8 cellular contexts compared by ENCODE assay signal in genomic region chr15:64153480-64154367, GRCh38. TPM values are rescaled to one million over a fixed set of nuclear protein-coding genes. Genes with fewer than 3 reads are reported as not detected.
DNase-seq lines count a peak whose midpoint lies in the region; ATAC-seq and TF ChIP-seq lines count a peak whose summit lies in the region.

No MANE protein-coding gene starts in this region.

- 18 to 21% (median 19%) methylated on average over 12 of the region's 12 CpGs for WGBS in heart left ventricle, 4 donors

- peak; percentile 97 for DNase-seq in GM12865 (ENCODE audit: low read depth)
- DNase-seq in NCI-H1105 (lab: John Stamatoyannopoulos, UW): peak; percentile 95
- DNase-seq in SKM-1 (lab: John Stamatoyannopoulos, UW; ENCODE audit: unreplicated experiment): peak; percentile 77
- peak; percentile 88 to 95 (median 91) for DNase-seq in heart left ventricle
- DNase-seq in posterior vena cava (ENCODE audit: low spot score): peak; percentile 97
- DNase-seq in ureter (ENCODE audit: low spot score): peak; percentile 92

- peaks cover 2% of the 10 kb centered on the region for H3K27me3 Mint-ChIP-seq in activated naive CD8-positive, alpha-beta T cell

- peak overlapping the region in 11 of 12 donors; percentile 50 to 88 (median 80) for H3K27ac ChIP-seq in heart left ventricle

- H3K4me1 ChIP-seq in heart left ventricle: peaks cover 10 to 64% (median 42%) of the 10 kb centered on the region in 12 donors

- H3K36me3 Mint-ChIP-seq in activated naive CD8-positive, alpha-beta T cell: peaks cover 3% of the 10 kb centered on the region

- intact Hi-C loops in heart left ventricle (cut with DNase I): loop anchor here in 7 of 10 donors (5.0 kb wide), 3 partner anchors 46 to 61 kb away; partner anchors contain the start of genes SNX1 (in 6 of the 7) and CIAO2A (in 1 of the 7)
- intact Hi-C loops in posterior vena cava (cut with DNase I): no loop called here

- peaks cover 30% of the 10 kb centered on the region for H3K4me1 Mint-ChIP-seq in activated naive CD8-positive, alpha-beta T cell (ENCODE audit: low read depth)

- ATAC-seq in HG02642 (IDR thresholded peaks at IDR 0.05; ENCODE audit: poor library complexity, unreplicated experiment) (peak; percentile 54), heart left ventricle (peak; percentile 72 to 91 (median 77))

- peaks cover 0 to 24% (median 0%) of the 10 kb centered on the region in 9 donors for H3K27me3 ChIP-seq in heart left ventricle

- H3K9me3 Mint-ChIP-seq in activated naive CD8-positive, alpha-beta T cell (ENCODE audit: low read depth): no peaks in the 10 kb centered on the region

- no peak for TF ChIP-seq POLR2A in heart left ventricle (IDR thresholded peaks at IDR 0.05)

- TF ChIP-seq CTCF in GM12865 (IDR thresholded peaks at IDR 0.05; ENCODE audit: insufficient read depth, low read depth, low read length, missing control alignments) (peak; percentile 100), heart left ventricle (IDR thresholded peaks at IDR 0.05) (peak; percentile 94 to 99 (median 98))

- H3K27ac Mint-ChIP-seq in activated naive CD8-positive, alpha-beta T cell: peak overlapping the region; percentile 46

- peak overlapping the region; percentile 80 for H3K4me3 Mint-ChIP-seq in activated naive CD8-positive, alpha-beta T cell

- no peaks in the 10 kb centered on the region for H3K9me3 ChIP-seq in heart left ventricle

- H3K4me3 ChIP-seq in GM12865 (ENCODE audit: low read depth, low read length) (peak overlapping the region; percentile 81), heart left ventricle (peak overlapping the region in 3 of 12 donors; percentile 2 to 8 (median 3))

- H3K36me3 ChIP-seq in heart left ventricle: peaks cover 0 to 50% (median 41%) of the 10 kb centered on the region in 9 donors

RNA-seq across cellular contexts. Expression of gene SNX22, which starts 2.2 kb away (rescaled TPM):
- total RNA-seq in heart left ventricle (1 to 10 TPM in 7 of 9 donors, under 1 TPM in 2; 0.71 to 4.7 (median 1.8) TPM), posterior vena cava (under 1 TPM in 1 of 2 donors, not detected in 1; 0.38 TPM), ureter (0.31 TPM)
- 1 to 10 TPM; 1.9 to 6.7 TPM for polyA plus RNA-seq in heart left ventricle

RNA-seq across cellular contexts. Expression of gene PPIB, which starts 9.1 kb away (rescaled TPM):
- total RNA-seq in heart left ventricle (100 to 1,000 TPM in 5 of 9 donors, 10 to 100 TPM in 4; 73.7 to 239 (median 113) TPM), posterior vena cava (100 to 1,000 TPM; 351 to 457 TPM), ureter (380 TPM)
- 100 to 1,000 TPM; 142 to 341 TPM for polyA plus RNA-seq in heart left ventricle

RNA-seq across cellular contexts. Expression of gene SNX1, which starts 57.9 kb away (rescaled TPM):
- total RNA-seq in heart left ventricle (100 to 1,000 TPM in 3 of 9 donors, 10 to 100 TPM in 6; 38.7 to 117 (median 87.2) TPM), posterior vena cava (100 to 1,000 TPM; 114 to 130 TPM), ureter (162 TPM)
- 10 to 100 TPM; 41.4 to 70.0 TPM for polyA plus RNA-seq in heart left ventricle

Comparison
In these comparisons a context has a peak if more than half of its experiments do, and no peak if none do; other contexts are left out.
1. intact Hi-C loops: an anchor here in heart left ventricle (5.0 kb wide); none called in posterior vena cava.